In genomic region chr2:111946294-111947114, GRCh38 we compare ENCODE assay signal across 8 cellular contexts. TPM values are rescaled to one million over a fixed set of nuclear protein-coding genes. Genes with fewer than 3 reads are reported as not detected.
DNase-seq lines count a peak whose midpoint lies in the region; ATAC-seq lines count a peak whose summit lies in the region.

No MANE protein-coding gene starts in this region.

- no peak for ATAC-seq in HG02678 (IDR thresholded peaks at IDR 0.05; ENCODE audit: unreplicated experiment)

- in situ Hi-C loops in Caki2 (cut with HindIII; ENCODE audit: low pct_unique_long_range_greater_than_20kb, low sequenced_read_pairs), result no loop called here

- peak; percentile 80 for DNase-seq in Caki2 (ENCODE audit: low read depth)
- peak; percentile 84 for DNase-seq in NCI-H2196 treated with DMSO at 0.1 percent for 48 hours (lab: John Stamatoyannopoulos, UW; ENCODE audit: unreplicated experiment)
- peak; percentile 58 for DNase-seq in dermis blood vessel endothelial cell
- DNase-seq in midbrain (lab: John Stamatoyannopoulos, UW), result peak; percentile 27
- DNase-seq in central memory CD4-positive, alpha-beta T cell, result no peak
- DNase-seq in activated CD8-positive, alpha-beta memory T cell treated with anti-CD3 and anti-CD28 coated beads, Interleukin-2, amount 50 U/mL, for 48 hours, result no peak
- no peak for DNase-seq in activated CD4-positive, alpha-beta T cell treated with anti-CD3 and anti-CD28 coated beads, Interleukin-2, amount 50 U/mL, for 48 hours

RNA-seq across cellular contexts. Expression of gene MERTK, which starts 48.1 kb away (rescaled TPM):
- 1.4 and 9.3 TPM in 2 replicates for total RNA-seq in Caki2 (2014; rRNA removed; shearing (Covaris generic); ENCODE audit: low replicate concordance)
- 25.0 and 28.9 TPM in 2 replicates for total RNA-seq in dermis blood vessel endothelial cell

Comparison
In these comparisons a context has a peak if more than half of its experiments do, and no peak if none do; other contexts are left out.
1. DNase-seq: peak in Caki2 (single experiment), NCI-H2196 treated with DMSO at 0.1 percent for 48 hours (single experiment), dermis blood vessel endothelial cell (single experiment) and midbrain (single experiment); none in central memory CD4-positive, alpha-beta T cell (single experiment), activated CD8-positive, alpha-beta memory T cell treated with anti-CD3 and anti-CD28 coated beads, Interleukin-2, amount 50 U/mL, for 48 hours (single experiment) and activated CD4-positive, alpha-beta T cell treated with anti-CD3 and anti-CD28 coated beads, Interleukin-2, amount 50 U/mL, for 48 hours (0 of 2).